ENCODE assay signal across 18 cellular contexts in genomic region chr7:157501576-157501975, GRCh38.
DNase-seq lines count a peak whose midpoint lies in the region; ATAC-seq and TF ChIP-seq lines count a peak whose summit lies in the region.
"Had no signal": no experiment of that assay in that cellular context is flagged by ENCODE, and none has a peak within 500 bp of the region (broad histone marks: within the 10 kb centered on the region; RNA-seq: fewer than 3 reads in every experiment).

No MANE protein-coding gene starts in this region.

- no peak for ATAC-seq in left lobe of liver
- ATAC-seq in GM21526 (IDR thresholded peaks at IDR 0.05; ENCODE audit: low FRiP score, unreplicated experiment) = no peak
- ATAC-seq: stimulated activated effector memory CD8-positive, alpha-beta T cell treated with anti-CD3 and anti-CD28 coated beads, Interleukin-12 subunit alpha, Interleukin-12 subunit beta, amount 100 ng/mL, for 72 hours had no signal

- no peak overlapping the region for H3K4me3 ChIP-seq in BLaER1 treated with 17β-estradiol and CSF1 and Interleukin-3, amounts not matched to agents 10 nM and 100 nM
- H3K4me3 ChIP-seq in WERI-Rb-1 (ENCODE audit: low read depth, low read length) = no peak overlapping the region
- H3K4me3 ChIP-seq: transverse colon had no signal

- peak overlapping the region in 9 of 11 experiments; percentile 75 to 95 (median 90); a peak in 18 of 22 replicates for H3K4me2 ChIP-seq in BLaER1 treated with 17β-estradiol and CSF1 and Interleukin-3, amounts not matched to agents 10 nM and 100 nM

- TF ChIP-seq CTCF in WERI-Rb-1 (IDR thresholded peaks at IDR 0.05; ENCODE audit: low read depth, low read length) (no peak), GM10266 (IDR thresholded peaks at IDR 0.05; ENCODE audit: control insufficient read depth, insufficient read depth, low read depth, missing control alignments) (no peak)

- peaks cover 0 to 7% (median 0%) of the 10 kb centered on the region in 11 experiments; a peak in 5 of 22 replicates for H3K27me3 ChIP-seq in BLaER1 treated with 17β-estradiol and CSF1 and Interleukin-3, amounts not matched to agents 10 nM and 100 nM
- H3K27me3 ChIP-seq in WERI-Rb-1 (ENCODE audit: insufficient read depth, low read depth, severe bottlenecking) = no peaks in the 10 kb centered on the region

- peaks cover 22 to 35% (median 28%) of the 10 kb centered on the region in 10 experiments for H3K4me1 ChIP-seq in BLaER1 treated with 17β-estradiol and CSF1 and Interleukin-3, amounts not matched to agents 10 nM and 100 nM
- H3K4me1 ChIP-seq: transverse colon had no signal

- H3K27ac ChIP-seq in BLaER1 treated with 17β-estradiol and CSF1 and Interleukin-3, amounts not matched to agents 10 nM and 100 nM = peak overlapping the region in 1 of 11 experiments; percentile 67; a peak in 1 of 22 replicates
- no peak overlapping the region for H3K27ac ChIP-seq in WERI-Rb-1
- H3K27ac ChIP-seq: transverse colon had no signal

- H3K9me3 ChIP-seq in BLaER1 treated with 17β-estradiol and CSF1 and Interleukin-3, amounts not matched to agents 10 nM and 100 nM (replicated peaks in 1 of 11) = peaks cover 0 to 15% (median 8%) of the 10 kb centered on the region in 11 experiments; a peak in 9 of 22 replicates
- peaks cover 6% of the 10 kb centered on the region for H3K9me3 ChIP-seq in WERI-Rb-1 (ENCODE audit: severe bottlenecking)

- H3K9ac ChIP-seq in BLaER1 treated with 17β-estradiol and CSF1 and Interleukin-3, amounts not matched to agents 10 nM and 100 nM = no peak overlapping the region

- no peaks in the 10 kb centered on the region for H3K36me3 ChIP-seq in BLaER1 treated with 17β-estradiol and CSF1 and Interleukin-3, amounts not matched to agents 10 nM and 100 nM
- H3K36me3 ChIP-seq in WERI-Rb-1 = no peaks in the 10 kb centered on the region
- H3K36me3 ChIP-seq: transverse colon had no signal

- no peaks in the 10 kb centered on the region for H4K20me1 ChIP-seq in BLaER1 treated with 17β-estradiol and CSF1 and Interleukin-3, amounts not matched to agents 10 nM and 100 nM

- peak; percentile 32 to 40 for DNase-seq in activated CD4-positive, alpha-beta T cell treated with anti-CD3 and anti-CD28 coated beads for 4 hours
- DNase-seq in activated CD4-positive, alpha-beta T cell treated with anti-CD3 and anti-CD28 coated beads for 1 hour = no peak
- DNase-seq in activated CD4-positive, alpha-beta T cell treated with anti-CD3 and anti-CD28 coated beads, Interleukin-2, amount 50 U/mL, for 1 hour = peak; percentile 43
- DNase-seq in left lobe of liver (ENCODE audit: low spot score) (peak; percentile 32), WERI-Rb-1 (no peak), GM10266 (ENCODE audit: extremely low spot score) (no peak)
- DNase-seq: activated CD4-positive, CD25-positive, alpha-beta regulatory T cell; activated naive CD4-positive, alpha-beta T cell; C1 segment of cervical spinal cord; DMS79; NCI-H1436 treated with DMSO at 0.1 percent for 48 hours; NCI-H2171 treated with DMSO at 0.1 percent for 48 hours; NCI-H748 treated with DMSO at 0.1 percent for 48 hours; small intestine; transverse colon had no signal

Comparison
In these comparisons a context has a peak if more than half of its experiments do, and no peak if none do; other contexts are left out.
1. DNase-seq: peak in activated CD4-positive, alpha-beta T cell treated with anti-CD3 and anti-CD28 coated beads for 4 hours (2 of 2), activated CD4-positive, alpha-beta T cell treated with anti-CD3 and anti-CD28 coated beads, Interleukin-2, amount 50 U/mL, for 1 hour (single experiment) and left lobe of liver (single experiment); none in activated CD4-positive, alpha-beta T cell treated with anti-CD3 and anti-CD28 coated beads for 1 hour (single experiment), WERI-Rb-1 (single experiment) and GM10266 (single experiment).